ENCODE assay signal across 8 cellular contexts in the genomic region with DNA sequence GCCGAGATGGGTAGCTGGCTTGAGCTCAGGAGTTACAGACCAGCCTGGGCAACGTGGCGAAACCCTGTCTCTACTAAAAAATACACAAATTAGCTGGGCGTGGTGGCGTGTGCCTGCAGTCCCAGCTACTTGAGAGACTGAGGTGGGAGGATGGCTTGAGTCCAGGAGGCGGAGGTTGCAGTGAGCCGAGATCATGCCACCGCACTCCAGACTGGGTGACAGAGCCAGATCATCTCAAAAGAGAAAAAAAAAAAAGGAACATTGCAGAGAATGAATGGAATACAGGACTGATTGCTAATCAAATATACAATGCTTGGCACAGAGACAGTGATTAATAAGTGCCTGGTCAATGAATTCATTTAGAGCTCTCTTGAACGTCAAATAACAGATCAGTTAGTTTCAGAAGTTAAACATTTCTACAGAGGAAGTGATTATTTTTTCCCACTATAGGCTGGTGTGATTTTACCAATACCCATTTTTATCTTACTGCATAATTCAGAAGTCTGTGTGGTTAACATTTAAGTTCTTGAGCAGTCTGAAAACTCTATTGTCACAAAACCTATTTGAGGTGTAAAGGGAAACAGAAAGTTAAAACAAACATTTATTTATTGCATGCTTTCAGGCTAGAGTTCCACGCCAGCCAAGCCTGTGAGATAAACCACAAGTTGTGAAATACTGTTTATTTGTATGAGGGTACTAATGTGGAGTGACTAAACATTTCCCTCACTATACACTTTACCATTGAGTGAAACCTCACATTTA. TPM values are rescaled to one million over a fixed set of nuclear protein-coding genes. Genes with fewer than 3 reads are reported as not detected.
DNase-seq lines count a peak whose midpoint lies in the region; ATAC-seq, FAIRE-seq and TF ChIP-seq lines count a peak whose summit lies in the region.

No MANE protein-coding gene starts in this region.

- H3K4me1 ChIP-seq in subcutaneous abdominal adipose tissue (ENCODE audit: control insufficient read depth in 5 of 5, insufficient read depth in 5 of 5, low read length in 5 of 5) = peaks cover 0 to 27% (median 18%) of the 10 kb centered on the region in 5 donors

- H3K36me3 ChIP-seq in bronchial epithelial cell (ENCODE audit: control insufficient read depth, insufficient read depth, low read length) = no peaks in the 10 kb centered on the region
- H3K36me3 ChIP-seq in subcutaneous abdominal adipose tissue (ENCODE audit: control insufficient read depth in 5 of 5, insufficient read depth in 5 of 5, low read length in 5 of 5) = no peaks in the 10 kb centered on the region
- no peaks in the 10 kb centered on the region for H3K36me3 ChIP-seq in H7 (replicated peaks; ENCODE audit: control insufficient read depth, insufficient read depth, low read length)

- no peak overlapping the region for H3K27ac ChIP-seq in subcutaneous abdominal adipose tissue (ENCODE audit: low read depth, low read length)

- H3K4me3 ChIP-seq in bronchial epithelial cell (ENCODE audit: low read depth, low read length) = peak overlapping the region; percentile 8
- peak overlapping the region in 3 of 5 donors; percentile 34 to 59 (median 40) for H3K4me3 ChIP-seq in subcutaneous abdominal adipose tissue (ENCODE audit: low read depth in 1 of 5, low read length in 5 of 5)
- H3K4me3 ChIP-seq in H7 (ENCODE audit: insufficient read depth, low read depth, low read length) = no peak overlapping the region

- H3K9me3 ChIP-seq in subcutaneous abdominal adipose tissue (ENCODE audit: control insufficient read depth in 5 of 5, low read length in 5 of 5) = no peaks in the 10 kb centered on the region

- ATAC-seq in GM21360 (IDR thresholded peaks at IDR 0.05; ENCODE audit: unreplicated experiment) = peak; percentile 81
- ATAC-seq in HG03457 (IDR thresholded peaks at IDR 0.05; ENCODE audit: unreplicated experiment) = peak; percentile 79

- DNase-seq in ELR (ENCODE audit: low read depth) (peak; percentile 77), bronchial epithelial cell (ENCODE audit: low read depth) (peak; percentile 77), NCI-H1930 (lab: John Stamatoyannopoulos, UW) (no peak), H7 (no peak), glomerular visceral epithelial cell (ENCODE audit: extremely low spot score) (no peak)

- H3K9ac ChIP-seq in subcutaneous abdominal adipose tissue (ENCODE audit: low read length in 5 of 5) = peak overlapping the region in 1 of 5 donors; percentile 17

- H3K27me3 ChIP-seq in bronchial epithelial cell (ENCODE audit: control insufficient read depth, insufficient read depth, low read length) (no peaks in the 10 kb centered on the region), subcutaneous abdominal adipose tissue (ENCODE audit: control insufficient read depth in 5 of 5, insufficient read depth in 4 of 5, low read length in 5 of 5) (no peaks in the 10 kb centered on the region), H7 (ENCODE audit: control insufficient read depth, insufficient read depth, low read length) (no peaks in the 10 kb centered on the region)

- FAIRE-seq in bronchial epithelial cell (lab: Jason Lieb, UNC) = no peak

- no peak for TF ChIP-seq CTCF in bronchial epithelial cell (IDR thresholded peaks at IDR 0.05; ENCODE audit: insufficient read depth, low read length, severe bottlenecking)

RNA-seq across cellular contexts. Expression of a gene that starts 7.7 kb away (rescaled TPM):
- 10.3 and 12.4 TPM in 2 replicates for total RNA-seq in bronchial epithelial cell
- 15.5 and 22.5 TPM in 2 replicates for total RNA-seq in H7 (2014; rRNA removed; shearing (Covaris generic))

RNA-seq across cellular contexts. Expression of a gene that starts 48.0 kb away (rescaled TPM):
- 35.8 and 46.9 TPM in 2 replicates for total RNA-seq in bronchial epithelial cell
- 172 and 173 TPM in 2 replicates for total RNA-seq in H7 (2014; rRNA removed; shearing (Covaris generic))

RNA-seq across cellular contexts. Expression of a gene that starts 59.9 kb away (rescaled TPM):
- total RNA-seq in bronchial epithelial cell = 74.5 and 101 TPM in 2 replicates
- total RNA-seq in H7 (2014; rRNA removed; shearing (Covaris generic)) = 49.2 and 61.5 TPM in 2 replicates

Comparison
In these comparisons a context has a peak if more than half of its experiments do, and no peak if none do; other contexts are left out.
1. DNase-seq: peak in ELR (single experiment) and bronchial epithelial cell (single experiment); none in NCI-H1930 (0 of 2), H7 (single experiment) and glomerular visceral epithelial cell (single experiment).